Comparison of ENCODE assay signal across 9 cellular contexts in the genomic region with DNA sequence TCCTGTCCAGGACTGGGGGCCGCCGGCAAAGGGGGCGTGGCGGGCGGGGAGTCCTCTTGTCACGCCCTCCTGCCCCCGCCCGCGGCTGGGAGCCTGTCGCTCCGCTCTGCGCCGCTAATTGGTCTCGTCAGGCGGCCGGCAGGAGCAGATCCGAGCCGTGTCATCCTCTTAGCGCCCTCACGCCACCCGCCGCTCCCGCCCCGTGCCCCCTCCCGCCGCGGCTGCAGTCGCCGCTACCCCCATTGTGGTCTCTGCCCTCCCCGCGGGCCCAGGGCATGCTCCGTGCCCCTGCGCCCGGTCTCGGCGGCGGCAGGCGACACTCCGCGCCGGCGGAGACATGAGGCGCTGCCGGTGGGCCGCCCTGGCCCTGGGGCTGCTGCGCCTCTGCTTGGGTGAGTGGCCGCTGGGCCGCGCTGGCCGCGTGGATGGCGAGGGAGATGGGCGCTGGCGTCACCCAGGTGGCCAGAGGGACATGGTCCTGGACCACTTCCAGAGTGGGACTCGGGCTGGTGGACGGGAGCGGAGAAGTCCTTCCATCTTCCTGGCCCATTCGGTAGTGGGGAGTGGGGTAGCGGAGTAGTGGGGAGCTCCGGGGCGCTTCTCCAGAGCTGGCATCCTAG. TPM values are rescaled to one million over a fixed set of nuclear protein-coding genes. Genes with fewer than 3 reads are reported as not detected.
DNase-seq lines count a peak whose midpoint lies in the region; ATAC-seq and TF ChIP-seq lines count a peak whose summit lies in the region.
"Had no signal": no experiment of that assay in that cellular context is flagged by ENCODE, and none has a peak within 500 bp of the region (broad histone marks: within the 10 kb centered on the region; RNA-seq: fewer than 3 reads in every experiment).

A gene (plus strand): TSS at position 114 of the 620 bp plus-strand sequence. CDS start 224 bp downstream, at position 338.

- no peak within 1 kb of the TSS for H3K27ac Mint-ChIP-seq in activated T-cell treated with anti-CD3 and anti-CD28 coated beads, Interleukin-2, amount 50 U/mL, for 24 hours

- TF ChIP-seq CTCF in GM10248 (IDR thresholded peaks at IDR 0.05; ENCODE audit: control extremely low read depth, extremely low read depth, low read depth, missing control alignments), result no peak
- no peak for TF ChIP-seq CTCF in cardiac muscle cell (IDR thresholded peaks at IDR 0.05; ENCODE audit: low read depth, low read length)

- H3K4me3 ChIP-seq in cardiac muscle cell, result peak within 1 kb of the TSS; percentile 43

- POLR2A ChIA-PET in GM10248 (lab: Yijun Ruan, JAX), result no interaction called here

- ATAC-seq in GM21737 (IDR thresholded peaks at IDR 0.05; ENCODE audit: unreplicated experiment), result peak; percentile 67

- H3K4me1 Mint-ChIP-seq in activated T-cell treated with anti-CD3 and anti-CD28 coated beads, Interleukin-2, amount 50 U/mL, for 24 hours (ENCODE audit: low read depth), result peaks cover 18% of the 10 kb centered on the region

- H3K27me3 Mint-ChIP-seq in activated T-cell treated with anti-CD3 and anti-CD28 coated beads, Interleukin-2, amount 50 U/mL, for 24 hours, result peaks cover 36% of the 10 kb centered on the region

- no peaks in the 10 kb centered on the region for H3K9me3 Mint-ChIP-seq in activated T-cell treated with anti-CD3 and anti-CD28 coated beads, Interleukin-2, amount 50 U/mL, for 24 hours

- peak within 1 kb of the TSS; percentile 53 for H3K4me3 Mint-ChIP-seq in activated T-cell treated with anti-CD3 and anti-CD28 coated beads, Interleukin-2, amount 50 U/mL, for 24 hours

- H3K27me3 ChIP-seq in cardiac muscle cell, result peaks cover 89% of the 10 kb centered on the region

- H3K27ac ChIP-seq in cardiac muscle cell, result no peak within 1 kb of the TSS
- H3K27ac ChIP-seq: VCaP had no signal

- H3K4me1 ChIP-seq in cardiac muscle cell (ENCODE audit: low read depth), result no peaks in the 10 kb centered on the region

- DNase-seq in GM10248 (ENCODE audit: extremely low spot score) (peak; percentile 65), NCI-H1105 treated with DMSO at 0.1 percent for 48 hours (lab: John Stamatoyannopoulos, UW) (peak; percentile 31), cardiac muscle cell (ENCODE audit: low read depth in 1 of 2, low spot score in 1 of 2) (peak; percentile 9 to 57), renal cortical epithelial cell (ENCODE audit: low read depth) (no peak), OCI-M2 (lab: John Stamatoyannopoulos, UW; ENCODE audit: unreplicated experiment) (no peak)
- DNase-seq in activated T-cell treated with anti-CD3 and anti-CD28 coated beads, Interleukin-2, amount 50 U/mL, for 24 hours, result peak; percentile 69
- no peak for DNase-seq in central memory CD4-positive, alpha-beta T cell

- H3K36me3 ChIP-seq in cardiac muscle cell, result no peaks in the 10 kb centered on the region

- H3K9me3 ChIP-seq in cardiac muscle cell (ENCODE audit: low read depth), result no peaks in the 10 kb centered on the region

- CTCF ChIA-PET in GM10248 (lab: Yijun Ruan, JAX), result interaction anchor here (1.0 to 5.2 kb wide), 7 partner anchors 9 to 46 kb away, joined by 3 to 25 read pairs (median 3); no protein-coding TSS in a partner anchor

- no peaks in the 10 kb centered on the region for H3K36me3 Mint-ChIP-seq in activated T-cell treated with anti-CD3 and anti-CD28 coated beads, Interleukin-2, amount 50 U/mL, for 24 hours (ENCODE audit: low read depth)

RNA-seq across cellular contexts. Expression of the gene that starts here (rescaled TPM):
- total RNA-seq in cardiac muscle cell, result 0.12 and 0.18 TPM in 2 replicates
- 0.59 and 0.72 TPM in 2 replicates for polyA plus RNA-seq in cardiac muscle cell
- 12.5 and 108 TPM in 2 replicates for total RNA-seq in renal cortical epithelial cell

Comparison
In these comparisons a context has a peak if more than half of its experiments do, and no peak if none do; other contexts are left out.
1. RNA of the gene that starts here (total RNA-seq): 12.5 to 108 TPM in renal cortical epithelial cell; 0.12 to 0.18 TPM in cardiac muscle cell; every median in the first group is over 10 times any median in the second.
2. Peak in DNase-seq and H3K4me3 ChIP-seq in cardiac muscle cell; RNA of the gene not detected or under 1 TPM.
3. DNase-seq: peak in GM10248 (single experiment), NCI-H1105 treated with DMSO at 0.1 percent for 48 hours (single experiment) and activated T-cell treated with anti-CD3 and anti-CD28 coated beads, Interleukin-2, amount 50 U/mL, for 24 hours (single experiment); none in renal cortical epithelial cell (single experiment), OCI-M2 (single experiment) and central memory CD4-positive, alpha-beta T cell (single experiment).